ENCODE assay signal across 6 cellular contexts in the genomic region with DNA sequence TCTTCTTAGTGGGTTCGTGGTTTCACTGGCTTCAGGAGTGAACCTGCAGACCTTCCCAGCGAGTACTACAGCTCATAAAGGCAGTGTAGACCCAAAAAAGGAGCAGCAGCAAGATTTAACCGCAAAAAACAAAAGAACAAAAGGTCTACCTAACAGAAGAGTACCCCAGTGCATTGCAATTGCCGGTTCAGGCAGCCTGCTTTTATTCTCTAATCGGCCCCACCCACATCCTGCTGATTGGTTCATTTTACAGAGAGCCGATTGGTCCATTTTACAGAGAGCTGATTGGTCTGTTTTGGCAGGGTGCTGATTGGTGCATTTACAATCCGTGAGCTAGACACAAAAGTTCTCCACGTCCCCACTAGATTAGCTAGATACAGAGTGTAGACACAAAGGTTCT.
A peak's percentile ranks its signal among the peaks of the same experiment; 100 is the strongest.
DNase-seq lines count a peak whose midpoint lies in the region; ATAC-seq and TF ChIP-seq lines count a peak whose summit lies in the region.

No MANE protein-coding gene starts in this region.

- peak; percentile 42 for DNase-seq in GM12865 (ENCODE audit: low read depth)
- peak; percentile 75 for DNase-seq in SHP77 treated with DMSO at 0.1 percent for 48 hours (lab: John Stamatoyannopoulos, UW)
- peak; percentile 61 for DNase-seq in islet precursor cell
- no peak for DNase-seq in tibial artery
- no peak for DNase-seq in D341Med (ENCODE audit: low spot score)

- no peaks in the 10 kb centered on the region for H3K9me3 ChIP-seq in tibial artery

- H3K4me3 ChIP-seq in GM12865 (ENCODE audit: low read depth, low read length) = no peak overlapping the region
- H3K4me3 ChIP-seq in tibial artery = no peak overlapping the region

- no peak overlapping the region for H3K27ac ChIP-seq in tibial artery

- intact Hi-C loops in tibial artery (cut with DNase I; ENCODE audit: low total_unique reads) = no loop called here

- TF ChIP-seq CTCF in GM12865 (IDR thresholded peaks at IDR 0.05; ENCODE audit: insufficient read depth, low read depth, low read length, missing control alignments) (no peak), tibial artery (IDR thresholded peaks at IDR 0.05) (no peak)

- no peak for ATAC-seq in HG03025 (IDR thresholded peaks at IDR 0.05; ENCODE audit: low FRiP score, unreplicated experiment)

- H3K4me1 ChIP-seq in tibial artery = peaks cover 0 to 15% (median 11%) of the 10 kb centered on the region in 4 donors

- no peaks in the 10 kb centered on the region for H3K36me3 ChIP-seq in tibial artery

- H3K27me3 ChIP-seq in tibial artery = no peaks in the 10 kb centered on the region

Comparison
In these comparisons a context has a peak if more than half of its experiments do, and no peak if none do; other contexts are left out.
1. DNase-seq: peak in GM12865 (single experiment), SHP77 treated with DMSO at 0.1 percent for 48 hours (single experiment) and islet precursor cell (single experiment); none in tibial artery (0 of 2) and D341Med (single experiment).